10 cellular contexts compared by ENCODE assay signal in genomic region chrX:40100537-40101429, GRCh38. TPM values are rescaled to one million over a fixed set of nuclear protein-coding genes. Genes with fewer than 3 reads are reported as not detected.
DNase-seq lines count a peak whose midpoint lies in the region; ATAC-seq and TF ChIP-seq lines count a peak whose summit lies in the region.
"Had no signal": no experiment of that assay in that cellular context is flagged by ENCODE, and none has a peak within 500 bp of the region (broad histone marks: within the 10 kb centered on the region; RNA-seq: fewer than 3 reads in every experiment).

No MANE protein-coding gene starts in this region.

- H2AK5ac ChIP-seq in trophoblast cell (ENCODE audit: low read length), result no peak overlapping the region

- H3K4me2 ChIP-seq in DOHH2 (ENCODE audit: low read length), result peak overlapping the region; percentile 88
- H3K4me2 ChIP-seq in trophoblast cell (ENCODE audit: low read length), result no peak overlapping the region

- peak overlapping the region; percentile 80 for H3K4me3 ChIP-seq in DOHH2 (ENCODE audit: low read length)
- no peak overlapping the region for H3K4me3 ChIP-seq in NB4 (ENCODE audit: low read depth, low read length)
- no peak overlapping the region for H3K4me3 ChIP-seq in trophoblast cell (ENCODE audit: low read depth, low read length)

- H3K9me2 ChIP-seq in DOHH2 (replicated peaks; ENCODE audit: control insufficient read depth, low read length), result no peaks in the 10 kb centered on the region

- no peak for TF ChIP-seq POLR2A in NB4 (IDR thresholded peaks at IDR 0.05; ENCODE audit: extremely low read depth, insufficient read length)

- H3K9ac ChIP-seq in trophoblast cell (ENCODE audit: low read length), result no peak overlapping the region

- no peak overlapping the region for H2BK12ac ChIP-seq in trophoblast cell (ENCODE audit: low read length)

- intact Hi-C loops in activated T-helper 2 cell treated with anti-CD3 and anti-CD28 coated beads, Interferon-gamma antibody, Interleukin-2, Interleukin-4, amounts not matched to agents 10 μg/mL and 5 μg/mL and 100 μg/mL, durations not matched to agents 14 hours and 24 hours and 36 hours (cut with micrococcal nuclease), result no loop called here

- peaks cover 12% of the 10 kb centered on the region for H3K79me1 ChIP-seq in trophoblast cell (ENCODE audit: low read length)

- H3F3A ChIP-seq in DOHH2 (ENCODE audit: control insufficient read depth, insufficient read depth), result peaks cover 20% of the 10 kb centered on the region

- H4K8ac ChIP-seq in trophoblast cell (ENCODE audit: low read depth, low read length), result no peak overlapping the region

- H3K27me3 ChIP-seq in DOHH2 (ENCODE audit: control insufficient read depth, low read length) (no peaks in the 10 kb centered on the region), trophoblast cell (ENCODE audit: insufficient read depth, low read length) (peaks cover 25% of the 10 kb centered on the region)

- H2BK5ac ChIP-seq in trophoblast cell (ENCODE audit: low read depth, low read length, poor library complexity), result no peak overlapping the region

- peak overlapping the region in 4 of 5 experiments; percentile 79 to 94 (median 90) for H3K4me3 Mint-ChIP-seq in brain
- peak overlapping the region; percentile 73 for H3K4me3 Mint-ChIP-seq in osteocyte (ENCODE audit: unreplicated experiment)
- no peak overlapping the region for H3K4me3 Mint-ChIP-seq in activated T-helper 2 cell treated with anti-CD3 and anti-CD28 coated beads, Interferon-gamma antibody, Interleukin-2, Interleukin-4, amounts not matched to agents 10 μg/mL and 5 μg/mL and 100 μg/mL, durations not matched to agents 14 hours and 24 hours and 36 hours (ENCODE audit: low read depth)

- no peak overlapping the region for H2AFZ ChIP-seq in trophoblast cell (ENCODE audit: insufficient read depth, low read length, poor library complexity)

- H3K79me2 ChIP-seq in DOHH2 (ENCODE audit: control insufficient read depth, low read length) (peaks cover 23% of the 10 kb centered on the region), trophoblast cell (ENCODE audit: control insufficient read depth, insufficient read depth, low read length, poor library complexity) (no peaks in the 10 kb centered on the region)

- H3K14ac ChIP-seq in trophoblast cell (ENCODE audit: low read length), result no peak overlapping the region

- H3K36me3 ChIP-seq in DOHH2 (ENCODE audit: control insufficient read depth, low read length), result no peaks in the 10 kb centered on the region
- no peaks in the 10 kb centered on the region for H3K36me3 ChIP-seq in trophoblast cell (ENCODE audit: control insufficient read depth in 1 of 2, insufficient read depth in 2 of 2, low read length in 2 of 2)

- H3K27me3 Mint-ChIP-seq in brain, result peaks cover 8% of the 10 kb centered on the region
- no peaks in the 10 kb centered on the region for H3K27me3 Mint-ChIP-seq in osteocyte (ENCODE audit: unreplicated experiment)
- H3K27me3 Mint-ChIP-seq in activated T-helper 2 cell treated with anti-CD3 and anti-CD28 coated beads, Interferon-gamma antibody, Interleukin-2, Interleukin-4, amounts not matched to agents 10 μg/mL and 5 μg/mL and 100 μg/mL, durations not matched to agents 14 hours and 24 hours and 36 hours (ENCODE audit: low read depth), result no peaks in the 10 kb centered on the region

- peaks cover 48% of the 10 kb centered on the region for H3K4me1 Mint-ChIP-seq in brain
- H3K4me1 Mint-ChIP-seq in osteocyte (ENCODE audit: unreplicated experiment), result peaks cover 53% of the 10 kb centered on the region
- H3K4me1 Mint-ChIP-seq in activated T-helper 2 cell treated with anti-CD3 and anti-CD28 coated beads, Interferon-gamma antibody, Interleukin-2, Interleukin-4, amounts not matched to agents 10 μg/mL and 5 μg/mL and 100 μg/mL, durations not matched to agents 14 hours and 24 hours and 36 hours (ENCODE audit: low read depth), result peaks cover 10% of the 10 kb centered on the region

- no CpG with 5 or more reads among the region's 31 CpGs for WGBS in trophoblast cell (ENCODE audit: extremely low coverage, insufficient coverage, insufficient read length)

- DNase-seq in NB4 (ENCODE audit: low read depth) (peak; percentile 35), osteocyte (ENCODE audit: extremely low spot score, unreplicated experiment) (no peak), trophoblast cell (no peak)
- DNase-seq in effector CD4-positive, alpha-beta T cell, result no peak
- DNase-seq in activated T-helper 2 cell treated with anti-CD3 and anti-CD28 coated beads, Interferon-gamma antibody, Interleukin-2, Interleukin-4, amounts not matched to agents 10 μg/mL and 5 μg/mL and 100 μg/mL, durations not matched to agents 14 hours and 24 hours and 36 hours (ENCODE audit: low spot score), result no peak
- DNase-seq: cortex of kidney, NCI-H2171 had no signal

- no peak overlapping the region for H3K18ac ChIP-seq in trophoblast cell (ENCODE audit: low read length)

- H3K27ac Mint-ChIP-seq in brain, result peak overlapping the region in 3 of 5 experiments; percentile 82 to 97 (median 92)
- peak overlapping the region; percentile 93 for H3K27ac Mint-ChIP-seq in osteocyte (ENCODE audit: unreplicated experiment)
- H3K27ac Mint-ChIP-seq in activated T-helper 2 cell treated with anti-CD3 and anti-CD28 coated beads, Interferon-gamma antibody, Interleukin-2, Interleukin-4, amounts not matched to agents 10 μg/mL and 5 μg/mL and 100 μg/mL, durations not matched to agents 14 hours and 24 hours and 36 hours, result no peak overlapping the region

- no peak overlapping the region for H2BK120ac ChIP-seq in trophoblast cell (ENCODE audit: insufficient read depth, low read length, poor library complexity)

- H4K20me1 ChIP-seq in DOHH2 (ENCODE audit: control insufficient read depth, insufficient read depth, low read depth, low read length), result no peaks in the 10 kb centered on the region

- TF ChIP-seq CTCF in DOHH2 (IDR thresholded peaks at IDR 0.05; ENCODE audit: low read depth, low read length, poor library complexity, severe bottlenecking) (no peak), NB4 (IDR thresholded peaks at IDR 0.05; ENCODE audit: low read depth, low read length) (no peak), brain (conservative IDR thresholded peaks at IDR 0.05) (no peak), osteocyte (IDR thresholded peaks at IDR 0.05) (no peak)

- H3K9me3 Mint-ChIP-seq in brain (peaks cover 0 to 4% (median 0%) of the 10 kb centered on the region in 5 experiments), osteocyte (ENCODE audit: unreplicated experiment) (no peaks in the 10 kb centered on the region)
- H3K9me3 Mint-ChIP-seq in activated T-helper 2 cell treated with anti-CD3 and anti-CD28 coated beads, Interferon-gamma antibody, Interleukin-2, Interleukin-4, amounts not matched to agents 10 μg/mL and 5 μg/mL and 100 μg/mL, durations not matched to agents 14 hours and 24 hours and 36 hours, result no peaks in the 10 kb centered on the region

- no peak overlapping the region for H4K12ac ChIP-seq in trophoblast cell (ENCODE audit: low read depth, low read length)

- no peak overlapping the region for H3K4ac ChIP-seq in trophoblast cell (ENCODE audit: low read depth, low read length)

- H3K27ac ChIP-seq in DOHH2 (ENCODE audit: low read depth, low read length) (peak overlapping the region; percentile 99), trophoblast cell (ENCODE audit: low read depth, low read length) (no peak overlapping the region)

- H3K4me1 ChIP-seq in DOHH2 (ENCODE audit: control insufficient read depth, low read length) (peaks cover 54% of the 10 kb centered on the region), trophoblast cell (ENCODE audit: control insufficient read depth in 1 of 2, insufficient read depth in 2 of 2, low read length in 2 of 2) (peaks cover 10 to 33% of the 10 kb centered on the region in 2 experiments)

- H3K23ac ChIP-seq in trophoblast cell (ENCODE audit: low read length), result no peak overlapping the region

- no peak for ATAC-seq in GM18517 (IDR thresholded peaks at IDR 0.05; ENCODE audit: unreplicated experiment)

- no peaks in the 10 kb centered on the region for H3K9me3 ChIP-seq in DOHH2 (ENCODE audit: control insufficient read depth, insufficient read depth, low read length)
- H3K9me3 ChIP-seq in trophoblast cell (ENCODE audit: insufficient read depth, low read depth, low read length), result no peaks in the 10 kb centered on the region

- H4K91ac ChIP-seq in trophoblast cell (ENCODE audit: low read depth, low read length), result no peak overlapping the region

- H3K36me3 Mint-ChIP-seq in brain (no peaks in the 10 kb centered on the region), osteocyte (ENCODE audit: unreplicated experiment) (no peaks in the 10 kb centered on the region)
- H3K36me3 Mint-ChIP-seq in activated T-helper 2 cell treated with anti-CD3 and anti-CD28 coated beads, Interferon-gamma antibody, Interleukin-2, Interleukin-4, amounts not matched to agents 10 μg/mL and 5 μg/mL and 100 μg/mL, durations not matched to agents 14 hours and 24 hours and 36 hours (ENCODE audit: low read depth), result peaks cover 6% of the 10 kb centered on the region

RNA-seq across cellular contexts. Expression of gene BCOR, which starts 3.0 kb away (rescaled TPM):
- 41.6 TPM for polyA plus RNA-seq in brain (ENCODE audit: insufficient read depth, low read depth, low replicate concordance)
- total RNA-seq in osteocyte, result 24.1 and 24.8 TPM in 2 replicates
- polyA plus RNA-seq in trophoblast cell (2013), result 5.9 and 6.1 TPM in 2 replicates
- 74.6 and 82.2 TPM in 2 replicates for total RNA-seq in activated T-helper 2 cell treated with anti-CD3 and anti-CD28 coated beads, Interferon-gamma antibody, Interleukin-2, Interleukin-4, amounts not matched to agents 10 μg/mL and 5 μg/mL and 100 μg/mL, durations not matched to agents 14 hours and 24 hours and 36 hours
